ENCODE assay signal across 34 cellular contexts in the genomic region with DNA sequence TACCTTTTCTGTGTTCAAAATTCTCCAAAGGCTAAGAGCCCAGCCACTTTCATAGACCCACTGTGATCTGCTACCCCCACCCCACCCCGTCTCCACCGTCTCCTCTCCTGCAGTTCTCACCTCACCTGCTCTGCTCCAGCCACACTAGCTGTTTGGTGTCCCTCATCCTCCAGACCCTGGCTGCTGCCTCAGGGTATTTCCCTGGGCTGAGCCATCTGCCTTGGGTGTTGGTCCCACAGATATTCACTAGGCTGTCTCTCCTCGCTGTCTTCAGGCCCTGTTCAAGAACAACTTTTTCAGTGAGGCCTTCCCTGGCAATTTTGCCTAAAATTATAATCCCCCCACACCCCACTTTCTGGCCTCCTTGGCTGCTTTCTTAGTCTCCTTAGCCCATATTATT.
"Had no signal": no experiment of that assay in that cellular context is flagged by ENCODE, and none has a peak within 500 bp of the region (broad histone marks: within the 10 kb centered on the region; RNA-seq: fewer than 3 reads in every experiment).

No MANE protein-coding gene starts in this region.

- H3K4me3 ChIP-seq: MG63 had no signal

- H3K9me3 ChIP-seq: MG63 had no signal

- H3K27me3 ChIP-seq: MG63 had no signal

- DNase-seq: Karpas-422, Kasumi-1, MG63, MM.1S, MV-4-11, NCI-H1048, NCI-H1092, NCI-H1092 treated with DMSO at 0.1 percent for 48 hours, NCI-H1105, NCI-H1105 treated with DMSO at 0.1 percent for 48 hours, NCI-H1417, NCI-H1417 treated with DMSO at 0.1 percent for 48 hours, NCI-H1436, NCI-H1436 treated with DMSO at 0.1 percent for 48 hours, NCI-H146, NCI-H1694, NCI-H1694 treated with DMSO at 0.1 percent for 48 hours, NCI-H187, NCI-H187 treated with DMSO at 0.1 percent for 48 hours, NCI-H1930, NCI-H2029, NCI-H2029 treated with DMSO at 0.1 percent for 48 hours, NCI-H2081, NCI-H2081 treated with DMSO at 0.1 percent for 48 hours, NCI-H2107, NCI-H2171, NCI-H2171 treated with DMSO at 0.1 percent for 48 hours, NCI-H2227 treated with DMSO at 0.1 percent for 48 hours, NCI-H226, NCI-H345, NCI-H446, NCI-H446 treated with DMSO at 0.1 percent for 48 hours, NCI-H510A, NCI-H510A treated with DMSO at 0.1 percent for 48 hours had no signal

- H3K36me3 ChIP-seq: MG63 had no signal
